ENCODE assay signal across 12 cellular contexts in genomic region chr2:46385786-46386577, GRCh38.
A peak's percentile ranks its signal among the peaks of the same experiment; 100 is the strongest.
DNase-seq lines count a peak whose midpoint lies in the region; ATAC-seq and TF ChIP-seq lines count a peak whose summit lies in the region.
"Had no signal": no experiment of that assay in that cellular context is flagged by ENCODE, and none has a peak within 500 bp of the region (broad histone marks: within the 10 kb centered on the region; RNA-seq: fewer than 3 reads in every experiment).

No MANE protein-coding gene starts in this region.

- H3K4me1 Mint-ChIP-seq in natural killer cell treated with Interleukin-12 subunit alpha and Interleukin-12 subunit beta and Interleukin-15 and Interleukin-18, amount 100 ng/mL, for 72 hours (ENCODE audit: low read depth in 2 of 2): peaks cover 0 to 2% of the 10 kb centered on the region in 2 donors
- H3K4me1 Mint-ChIP-seq in natural killer cell: no peaks in the 10 kb centered on the region
- H3K4me1 Mint-ChIP-seq: T-cell had no signal

- peak overlapping the region; percentile 52 for H3K4me2 ChIP-seq in mammary epithelial cell (ENCODE audit: insufficient read depth, low read depth, low read length)
- no peak overlapping the region for H3K4me2 ChIP-seq in hepatocyte

- 66% methylated on average over 17 of the region's 18 CpGs for WGBS in mammary epithelial cell (ENCODE audit: low coverage, missing lambda C conversion rate)
- 93% methylated on average over 18 of the region's 18 CpGs for WGBS in hepatocyte (ENCODE audit: low lambda C conversion rate, missing lambda C conversion rate)

- H3K4me3 ChIP-seq in mammary epithelial cell (replicated peaks in 1 of 3; ENCODE audit: insufficient read depth in 1 of 3, low read depth in 2 of 3, low read length in 3 of 3) (no peak overlapping the region), hepatocyte (no peak overlapping the region), A673 (ENCODE audit: low read depth, low read length, poor library complexity, severe bottlenecking) (no peak overlapping the region)
- H3K4me3 ChIP-seq: prostate gland had no signal

- TF ChIP-seq CTCF in natural killer cell (IDR thresholded peaks at IDR 0.05) (no peak), mammary epithelial cell (conservative IDR thresholded peaks at IDR 0.05 in 1 of 2, IDR thresholded peaks at IDR 0.05 in 1 of 2; ENCODE audit: extremely low read depth in 1 of 2, insufficient read depth in 1 of 2, low read depth in 1 of 2, low read length in 2 of 2) (peak in 1 of 2 donors; percentile 16), hepatocyte (IDR thresholded peaks at IDR 0.05; ENCODE audit: poor library complexity) (no peak), A673 (conservative IDR thresholded peaks at IDR 0.05; ENCODE audit: low read depth, low read length) (no peak)

- H3K4me3 Mint-ChIP-seq in natural killer cell treated with Interleukin-12 subunit alpha and Interleukin-12 subunit beta and Interleukin-15 and Interleukin-18, amount 100 ng/mL, for 72 hours: no peak overlapping the region
- no peak overlapping the region for H3K4me3 Mint-ChIP-seq in natural killer cell
- H3K4me3 Mint-ChIP-seq: T-cell had no signal

- TSS peak; percentile 56 for BruUV-seq in mammary epithelial cell (replicated peaks; lab: Mats Ljungman, UMichigan)
- BruUV-seq in A673 (replicated peaks; lab: Mats Ljungman, UMichigan): no TSS peak

- peak; percentile 28 for DNase-seq in natural killer cell treated with Interleukin-12 subunit alpha and Interleukin-12 subunit beta and Interleukin-15 and Interleukin-18, amount 100 ng/mL, for 72 hours (ENCODE audit: low spot score)
- DNase-seq in natural killer cell: no peak
- DNase-seq in mammary epithelial cell: peak; percentile 79
- DNase-seq in iris pigment epithelial cell (ENCODE audit: low read depth): peak; percentile 45
- no peak for DNase-seq in ACHN
- DNase-seq in GM03348 (ENCODE audit: low spot score): no peak
- no peak for DNase-seq in hepatocyte (ENCODE audit: low spot score)
- DNase-seq in A673 (ENCODE audit: low spot score): no peak
- DNase-seq: anterior cingulate cortex, NCI-H510A, T-cell had no signal

- CTCF ChIA-PET in mammary epithelial cell (lab: Charles Lee; ENCODE audit: low non-redundant PET) (interaction anchor here (0.5 to 0.6 kb wide), 2 partner anchors 10 to 89 kb away, joined by 3 to 4 read pairs; partner anchors contain the start of gene EPAS1), A673 (lab: Charles Lee) (no interaction called here)

- no peak overlapping the region for H3K9ac ChIP-seq in mammary epithelial cell (ENCODE audit: insufficient read depth, low read length)

- H3K9me2 ChIP-seq in hepatocyte (replicated peaks; ENCODE audit: insufficient read depth): no peaks in the 10 kb centered on the region

- no peaks in the 10 kb centered on the region for H3K9me3 ChIP-seq in mammary epithelial cell (replicated peaks; ENCODE audit: insufficient read depth, low read length)
- H3K9me3 ChIP-seq in hepatocyte (ENCODE audit: low read depth): no peaks in the 10 kb centered on the region
- H3K9me3 ChIP-seq in A673 (ENCODE audit: low read depth, low read length, poor library complexity, severe bottlenecking): no peaks in the 10 kb centered on the region
- H3K9me3 ChIP-seq: prostate gland had no signal

- peaks cover 34% of the 10 kb centered on the region for H3K4me1 ChIP-seq in mammary epithelial cell (ENCODE audit: insufficient read depth, low read length)
- no peaks in the 10 kb centered on the region for H3K4me1 ChIP-seq in hepatocyte (ENCODE audit: insufficient read depth)
- no peaks in the 10 kb centered on the region for H3K4me1 ChIP-seq in A673 (ENCODE audit: insufficient read depth, low read length, poor library complexity, severe bottlenecking)
- H3K4me1 ChIP-seq: prostate gland had no signal

- H2AFZ ChIP-seq in mammary epithelial cell (ENCODE audit: low read depth, low read length) (no peak overlapping the region), hepatocyte (no peak overlapping the region)

- dilution Hi-C loops in mammary epithelial cell (cut with HindIII; ENCODE audit: low sequenced_read_pairs): loop anchor here (10.0 kb wide), 2 partner anchors 219 to 381 kb away; no protein-coding TSS in a partner anchor

- H3K79me2 ChIP-seq in mammary epithelial cell (ENCODE audit: insufficient read depth, low read length): no peaks in the 10 kb centered on the region
- no peaks in the 10 kb centered on the region for H3K79me2 ChIP-seq in hepatocyte

- H3K9me3 Mint-ChIP-seq in natural killer cell treated with Interleukin-12 subunit alpha and Interleukin-12 subunit beta and Interleukin-15 and Interleukin-18, amount 100 ng/mL, for 72 hours: no peaks in the 10 kb centered on the region
- H3K9me3 Mint-ChIP-seq in natural killer cell: no peaks in the 10 kb centered on the region
- H3K9me3 Mint-ChIP-seq: T-cell had no signal

- peaks cover 2 to 8% of the 10 kb centered on the region in 2 donors for H3K27me3 Mint-ChIP-seq in natural killer cell treated with Interleukin-12 subunit alpha and Interleukin-12 subunit beta and Interleukin-15 and Interleukin-18, amount 100 ng/mL, for 72 hours
- peaks cover 0 to 2% of the 10 kb centered on the region in 2 donors for H3K27me3 Mint-ChIP-seq in natural killer cell (ENCODE audit: low read depth in 2 of 2)

- POLR2A ChIA-PET in A673 (lab: Charles Lee; ENCODE audit: low non-redundant PET): no interaction called here

- intact Hi-C loops in natural killer cell (cut with micrococcal nuclease): no loop called here
- intact Hi-C loops in mammary epithelial cell (cut with micrococcal nuclease): loop anchor here (1.0 to 10.0 kb wide), 2 partner anchors 75 to 259 kb away; no protein-coding TSS in a partner anchor
- intact Hi-C loops in A673 (cut with micrococcal nuclease; ENCODE audit: unreplicated experiment): no loop called here

- no peaks in the 10 kb centered on the region for H4K20me1 ChIP-seq in mammary epithelial cell (ENCODE audit: insufficient read depth, low read length)
- no peaks in the 10 kb centered on the region for H4K20me1 ChIP-seq in hepatocyte (ENCODE audit: insufficient read depth, poor library complexity, severe bottlenecking)

- H3K36me3 Mint-ChIP-seq in natural killer cell treated with Interleukin-12 subunit alpha and Interleukin-12 subunit beta and Interleukin-15 and Interleukin-18, amount 100 ng/mL, for 72 hours: no peaks in the 10 kb centered on the region
- H3K36me3 Mint-ChIP-seq in natural killer cell: no peaks in the 10 kb centered on the region
- H3K36me3 Mint-ChIP-seq: T-cell had no signal

- ATAC-seq in natural killer cell treated with Interleukin-12 subunit alpha and Interleukin-12 subunit beta and Interleukin-15 and Interleukin-18, amount 100 ng/mL, for 72 hours: no peak
- no peak for ATAC-seq in natural killer cell
- ATAC-seq: T-cell had no signal

- in situ Hi-C loops in mammary epithelial cell (cut with MboI; ENCODE audit: low sequenced_read_pairs in 2 of 2) (no loop called here), ACHN (cut with HindIII; ENCODE audit: low pct_ligation_motif_present, low pct_unique_long_range_greater_than_20kb, low sequenced_read_pairs) (no loop called here)

- peak overlapping the region; percentile 30 for H3K27ac ChIP-seq in mammary epithelial cell (ENCODE audit: insufficient read depth, low read depth, low read length)
- no peak overlapping the region for H3K27ac ChIP-seq in hepatocyte
- H3K27ac ChIP-seq in A673 (ENCODE audit: low read depth, low read length, poor library complexity, severe bottlenecking): no peak overlapping the region
- H3K27ac ChIP-seq: prostate gland had no signal

- H3K36me3 ChIP-seq in mammary epithelial cell (ENCODE audit: insufficient read depth, low read length) (peaks cover 3% of the 10 kb centered on the region), hepatocyte (replicated peaks; ENCODE audit: insufficient read depth, low read depth) (no peaks in the 10 kb centered on the region), A673 (ENCODE audit: insufficient read depth, low read length, poor library complexity, severe bottlenecking) (no peaks in the 10 kb centered on the region)

- no peak overlapping the region for H3K27ac Mint-ChIP-seq in natural killer cell treated with Interleukin-12 subunit alpha and Interleukin-12 subunit beta and Interleukin-15 and Interleukin-18, amount 100 ng/mL, for 72 hours
- no peak overlapping the region for H3K27ac Mint-ChIP-seq in natural killer cell
- H3K27ac Mint-ChIP-seq: T-cell had no signal

- H3K27me3 ChIP-seq in mammary epithelial cell (ENCODE audit: insufficient read depth, low read length) (no peaks in the 10 kb centered on the region), hepatocyte (no peaks in the 10 kb centered on the region), A673 (replicated peaks; ENCODE audit: insufficient read depth, low read depth, low read length, poor library complexity) (no peaks in the 10 kb centered on the region)

Comparison
In these comparisons a context has a peak if more than half of its experiments do, and no peak if none do; other contexts are left out.
1. DNase-seq: peak in natural killer cell treated with Interleukin-12 subunit alpha and Interleukin-12 subunit beta and Interleukin-15 and Interleukin-18, amount 100 ng/mL, for 72 hours (single experiment), mammary epithelial cell (single experiment) and iris pigment epithelial cell (single experiment); none in natural killer cell (single experiment), ACHN (single experiment), GM03348 (single experiment), hepatocyte (single experiment) and A673 (single experiment).